In the genomic region with DNA sequence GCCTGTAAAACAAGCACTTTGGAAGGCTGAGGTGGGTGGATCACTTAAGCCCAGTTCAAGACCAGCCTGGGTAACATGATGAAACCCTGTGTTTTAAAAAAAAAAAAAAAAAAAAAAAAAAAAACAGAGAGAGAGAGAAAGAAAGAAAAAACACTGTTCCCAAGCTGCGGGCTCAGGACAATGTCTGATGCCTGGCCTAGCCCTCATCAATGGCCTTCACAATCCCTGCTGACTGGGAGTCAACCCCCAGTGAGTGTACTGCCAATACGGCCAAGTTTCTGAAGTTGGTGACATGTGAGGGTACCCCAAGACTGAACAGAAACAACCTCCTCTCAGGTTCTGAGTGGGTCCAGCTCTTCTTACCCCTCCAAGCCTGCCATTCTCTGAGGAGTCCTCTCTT, we compare ENCODE assay signal across 8 cellular contexts.
DNase-seq lines count a peak whose midpoint lies in the region; ATAC-seq, FAIRE-seq and TF ChIP-seq lines count a peak whose summit lies in the region.
"Had no signal": no experiment of that assay in that cellular context is flagged by ENCODE, and none has a peak within 500 bp of the region (broad histone marks: within the 10 kb centered on the region; RNA-seq: fewer than 3 reads in every experiment).

No MANE protein-coding gene starts in this region.

- peak overlapping the region; percentile 54 for H3K4me3 Mint-ChIP-seq in activated naive CD8-positive, alpha-beta T cell

- dilution Hi-C loops in keratinocyte (cut with MboI; ENCODE audit: extremely low pct_ligation_motif_present, low sequenced_read_pairs), result no loop called here

- no peaks in the 10 kb centered on the region for H3K36me3 Mint-ChIP-seq in activated naive CD8-positive, alpha-beta T cell

- POLR2A ChIA-PET in HEK293 (lab: Yijun Ruan, JAX), result interaction anchor here (0.6 kb wide), 1 partner anchor 604 kb away, joined by 4 read pairs; no protein-coding TSS in a partner anchor

- no peaks in the 10 kb centered on the region for H3K27me3 Mint-ChIP-seq in activated naive CD8-positive, alpha-beta T cell

- peaks cover 80% of the 10 kb centered on the region for H3K4me1 Mint-ChIP-seq in activated naive CD8-positive, alpha-beta T cell (ENCODE audit: low read depth)

- peak overlapping the region; percentile 26 for H3K4me2 ChIP-seq in keratinocyte (ENCODE audit: control insufficient read depth, extremely low read depth, insufficient read depth, low read depth, low read length)

- H3K4me1 ChIP-seq in HEK293 (ENCODE audit: control insufficient read depth, insufficient read depth, low read length), result peaks cover 10% of the 10 kb centered on the region
- H3K4me1 ChIP-seq in keratinocyte (ENCODE audit: control insufficient read depth, extremely low read depth, insufficient read depth, low read length), result peaks cover 28% of the 10 kb centered on the region
- H3K4me1 ChIP-seq in skeletal muscle tissue (ENCODE audit: control insufficient read depth in 3 of 3, insufficient read depth in 3 of 3, low read length in 3 of 3), result peaks cover 58 to 77% (median 69%) of the 10 kb centered on the region in 3 donors

- peaks cover 27% of the 10 kb centered on the region for H4K20me1 ChIP-seq in keratinocyte (ENCODE audit: control insufficient read depth, extremely low read depth, insufficient read depth, low read length)

- no peak overlapping the region for H2AFZ ChIP-seq in keratinocyte (ENCODE audit: control insufficient read depth, low read length)

- CTCF ChIA-PET in HEK293 (lab: Yijun Ruan, JAX), result interaction anchor here (0.6 kb wide), 1 partner anchor 13 kb away, joined by 3 read pairs; no protein-coding TSS in a partner anchor

- peaks cover 8% of the 10 kb centered on the region for H3K9me1 ChIP-seq in keratinocyte (ENCODE audit: control insufficient read depth, extremely low read depth, insufficient read depth, low read length)

- H3K9ac ChIP-seq in keratinocyte (ENCODE audit: control insufficient read depth, extremely low read depth, insufficient read depth, low read length) (peak overlapping the region; percentile 7), skeletal muscle tissue (ENCODE audit: low read depth in 1 of 3, low read length in 3 of 3) (peak overlapping the region; percentile 65 to 93 (median 81))

- no peak for ATAC-seq in HG02852 (IDR thresholded peaks at IDR 0.05; ENCODE audit: unreplicated experiment)

- H3K9me3 ChIP-seq in HEK293 (ENCODE audit: control insufficient read depth, insufficient read depth, low read depth, low read length) (no peaks in the 10 kb centered on the region), keratinocyte (ENCODE audit: control insufficient read depth, low read depth, low read length) (no peaks in the 10 kb centered on the region), skeletal muscle tissue (ENCODE audit: control insufficient read depth in 3 of 3, low read length in 3 of 3) (no peaks in the 10 kb centered on the region)
- H3K9me3 ChIP-seq: ovary had no signal

- H3K27ac Mint-ChIP-seq in activated naive CD8-positive, alpha-beta T cell, result peak overlapping the region; percentile 93

- H3K36me3 ChIP-seq in HEK293 (ENCODE audit: control insufficient read depth in 2 of 2, insufficient read depth in 1 of 2, low read length in 2 of 2), result no peaks in the 10 kb centered on the region
- H3K36me3 ChIP-seq in keratinocyte (ENCODE audit: control insufficient read depth in 2 of 2, extremely low read depth in 1 of 2, insufficient read depth in 2 of 2, low read length in 2 of 2), result peaks cover 0 to 3% of the 10 kb centered on the region in 2 experiments
- H3K36me3 ChIP-seq in skeletal muscle tissue (ENCODE audit: control insufficient read depth in 3 of 3, insufficient read depth in 3 of 3, low read length in 3 of 3), result no peaks in the 10 kb centered on the region
- H3K36me3 ChIP-seq: ovary had no signal

- H3K27ac ChIP-seq in HEK293 (ENCODE audit: extremely low read depth, low read depth, low read length) (no peak overlapping the region), keratinocyte (ENCODE audit: control insufficient read depth, insufficient read depth, low read length) (peak overlapping the region; percentile 30), skeletal muscle tissue (ENCODE audit: low read depth, low read length) (peak overlapping the region; percentile 92)

- no peaks in the 10 kb centered on the region for H3K9me3 Mint-ChIP-seq in activated naive CD8-positive, alpha-beta T cell (ENCODE audit: low read depth)

- peaks cover 93% of the 10 kb centered on the region for H3K79me2 ChIP-seq in keratinocyte (ENCODE audit: control insufficient read depth, insufficient read depth, low read length)

- DNase-seq in keratinocyte (ENCODE audit: low read depth, low spot score) (no peak), NCI-H510A treated with DMSO at 0.1 percent for 48 hours (lab: John Stamatoyannopoulos, UW) (no peak), Ammon's horn (ENCODE audit: low spot score) (no peak)

- H3K27me3 ChIP-seq in keratinocyte (ENCODE audit: control insufficient read depth, extremely low read depth, insufficient read depth, low read length) (no peaks in the 10 kb centered on the region), skeletal muscle tissue (ENCODE audit: control insufficient read depth in 3 of 3, insufficient read depth in 3 of 3, low read length in 3 of 3) (no peaks in the 10 kb centered on the region)
- H3K27me3 ChIP-seq: ovary had no signal

- FAIRE-seq in keratinocyte (lab: Jason Lieb, UNC), result no peak

- H3K4me3 ChIP-seq in HEK293 (ENCODE audit: low read depth, low read length), result no peak overlapping the region
- H3K4me3 ChIP-seq in keratinocyte (ENCODE audit: control insufficient read depth in 2 of 3, extremely low read depth in 1 of 3, insufficient read depth in 2 of 3, low read depth in 1 of 3, low read length in 3 of 3), result no peak overlapping the region
- peak overlapping the region in 2 of 3 donors; percentile 29 to 70 for H3K4me3 ChIP-seq in skeletal muscle tissue (ENCODE audit: low read length in 3 of 3)
- H3K4me3 ChIP-seq: ovary had no signal

- no peak for TF ChIP-seq CTCF in HEK293 (tag by site-specific recombination; IDR thresholded peaks at IDR 0.05)
- TF ChIP-seq CTCF in keratinocyte (optimal IDR thresholded peaks at IDR 0.05 in 1 of 3, IDR thresholded peaks at IDR 0.05 in 1 of 3, conservative IDR thresholded peaks at IDR 0.05 in 1 of 3; ENCODE audit: extremely low read depth in 1 of 3, insufficient read depth in 2 of 3, low read length in 3 of 3), result no peak

TF ChIP-seq in HEK293, 187 proteins besides CTCF, POLR2A, EP300 and RAD21:
- TF ChIP-seq, protein P1, sequence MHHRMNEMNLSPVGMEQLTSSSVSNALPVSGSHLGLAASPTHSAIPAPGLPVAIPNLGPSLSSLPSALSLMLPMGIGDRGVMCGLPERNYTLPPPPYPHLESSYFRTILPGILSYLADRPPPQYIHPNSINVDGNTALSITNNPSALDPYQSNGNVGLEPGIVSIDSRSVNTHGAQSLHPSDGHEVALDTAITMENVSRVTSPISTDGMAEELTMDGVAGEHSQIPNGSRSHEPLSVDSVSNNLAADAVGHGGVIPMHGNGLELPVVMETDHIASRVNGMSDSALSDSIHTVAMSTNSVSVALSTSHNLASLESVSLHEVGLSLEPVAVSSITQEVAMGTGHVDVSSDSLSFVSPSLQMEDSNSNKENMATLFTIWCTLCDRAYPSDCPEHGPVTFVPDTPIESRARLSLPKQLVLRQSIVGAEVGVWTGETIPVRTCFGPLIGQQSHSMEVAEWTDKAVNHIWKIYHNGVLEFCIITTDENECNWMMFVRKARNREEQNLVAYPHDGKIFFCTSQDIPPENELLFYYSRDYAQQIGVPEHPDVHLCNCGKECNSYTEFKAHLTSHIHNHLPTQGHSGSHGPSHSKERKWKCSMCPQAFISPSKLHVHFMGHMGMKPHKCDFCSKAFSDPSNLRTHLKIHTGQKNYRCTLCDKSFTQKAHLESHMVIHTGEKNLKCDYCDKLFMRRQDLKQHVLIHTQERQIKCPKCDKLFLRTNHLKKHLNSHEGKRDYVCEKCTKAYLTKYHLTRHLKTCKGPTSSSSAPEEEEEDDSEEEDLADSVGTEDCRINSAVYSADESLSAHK (tag by site-specific recombination; IDR thresholded peaks at IDR 0.05), result no peak
- TF ChIP-seq EGR2 (tag by site-specific recombination; IDR thresholded peaks at IDR 0.05; ENCODE audit: low read depth) (peak; percentile 4; the same call in 1 of the 2 replicates), KLF1 (tag by site-specific recombination; IDR thresholded peaks at IDR 0.05) (no peak), ZNF404 (tag by site-specific recombination; IDR thresholded peaks at IDR 0.05) (no peak)
TF ChIP-seq in HEK293: peak in this region for 1.

Comparison
In these comparisons a context has a peak if more than half of its experiments do, and no peak if none do; other contexts are left out.
1. H3K4me3 ChIP-seq: peak in skeletal muscle tissue (2 of 3); none in HEK293 (single experiment) and keratinocyte (0 of 3).